Comparison of ENCODE assay signal across 9 cellular contexts in genomic region chr10:104127411-104127810, GRCh38. TPM values are rescaled to one million over a fixed set of nuclear protein-coding genes. Genes with fewer than 3 reads are reported as not detected.
A peak's percentile ranks its signal among the peaks of the same experiment; 100 is the strongest.
DNase-seq lines count a peak whose midpoint lies in the region; ATAC-seq, FAIRE-seq and TF ChIP-seq lines count a peak whose summit lies in the region.
"Had no signal": no experiment of that assay in that cellular context is flagged by ENCODE, and none has a peak within 500 bp of the region (broad histone marks: within the 10 kb centered on the region; RNA-seq: fewer than 3 reads in every experiment).

No MANE protein-coding gene starts in this region.

- H3K4me3 ChIP-seq in keratinocyte (ENCODE audit: control insufficient read depth in 2 of 3, extremely low read depth in 1 of 3, insufficient read depth in 2 of 3, low read depth in 1 of 3, low read length in 3 of 3) (no peak overlapping the region), suprapubic skin (no peak overlapping the region)

- DNase-seq in SK-MEL-5 (ENCODE audit: low read depth, low spot score) (peak; percentile 50), keratinocyte (ENCODE audit: low read depth, low spot score) (no peak), G401 (ENCODE audit: low spot score) (no peak), suprapubic skin (ENCODE audit: low spot score in 2 of 2) (no peak)
- DNase-seq in activated naive CD4-positive, alpha-beta T cell treated with Interleukin-2 at 50 U/mL for 16 hours: no peak

- H2AFZ ChIP-seq in keratinocyte (ENCODE audit: control insufficient read depth, low read length): no peak overlapping the region

- H3K79me2 ChIP-seq in keratinocyte (ENCODE audit: control insufficient read depth, insufficient read depth, low read length): peaks cover 8% of the 10 kb centered on the region

- H3K4me1 ChIP-seq in keratinocyte (ENCODE audit: control insufficient read depth, extremely low read depth, insufficient read depth, low read length) (peaks cover 13% of the 10 kb centered on the region), suprapubic skin (peaks cover 12% of the 10 kb centered on the region)

- TF ChIP-seq EP300 in suprapubic skin (IDR thresholded peaks at IDR 0.05): no peak

- H3K36me3 ChIP-seq in keratinocyte (ENCODE audit: control insufficient read depth in 2 of 2, extremely low read depth in 1 of 2, insufficient read depth in 2 of 2, low read length in 2 of 2) (no peaks in the 10 kb centered on the region), suprapubic skin (no peaks in the 10 kb centered on the region)

- no peak overlapping the region for H3K9ac ChIP-seq in keratinocyte (ENCODE audit: control insufficient read depth, extremely low read depth, insufficient read depth, low read length)

- dilution Hi-C loops in keratinocyte (cut with MboI; ENCODE audit: extremely low pct_ligation_motif_present, low sequenced_read_pairs): no loop called here

- WGBS in suprapubic skin: 83% methylated on average over 2 of the region's 2 CpGs

- ATAC-seq in GM18861 (IDR thresholded peaks at IDR 0.05; ENCODE audit: unreplicated experiment): peak; percentile 39
- ATAC-seq in HG02852 (IDR thresholded peaks at IDR 0.05; ENCODE audit: unreplicated experiment): no peak

- H3K4me2 ChIP-seq in keratinocyte (ENCODE audit: control insufficient read depth, extremely low read depth, insufficient read depth, low read depth, low read length): no peak overlapping the region

- peak; percentile 42 for TF ChIP-seq CTCF in C4-2B (conservative IDR thresholded peaks at IDR 0.05)
- peak in 2 of 3 experiments; percentile 51 to 54 for TF ChIP-seq CTCF in keratinocyte (optimal IDR thresholded peaks at IDR 0.05 in 1 of 3, IDR thresholded peaks at IDR 0.05 in 1 of 3, conservative IDR thresholded peaks at IDR 0.05 in 1 of 3; ENCODE audit: extremely low read depth in 1 of 3, insufficient read depth in 2 of 3, low read length in 3 of 3)
- no peak for TF ChIP-seq CTCF in suprapubic skin (IDR thresholded peaks at IDR 0.05)

- H3K9me3 ChIP-seq in keratinocyte (ENCODE audit: control insufficient read depth, low read depth, low read length): no peaks in the 10 kb centered on the region
- H3K9me3 ChIP-seq in suprapubic skin: no peaks in the 10 kb centered on the region

- in situ Hi-C loops in SK-MEL-5 (cut with HindIII; ENCODE audit: low pct_unique_long_range_greater_than_20kb, low sequenced_read_pairs) (no loop called here), G401 (cut with HindIII; ENCODE audit: low sequenced_read_pairs) (no loop called here)

- no peaks in the 10 kb centered on the region for H4K20me1 ChIP-seq in keratinocyte (ENCODE audit: control insufficient read depth, extremely low read depth, insufficient read depth, low read length)

- no peak overlapping the region for H3K27ac ChIP-seq in C4-2B
- no peak overlapping the region for H3K27ac ChIP-seq in keratinocyte (ENCODE audit: control insufficient read depth, insufficient read depth, low read length)
- H3K27ac ChIP-seq in suprapubic skin: no peak overlapping the region

- no peaks in the 10 kb centered on the region for H3K9me1 ChIP-seq in keratinocyte (ENCODE audit: control insufficient read depth, extremely low read depth, insufficient read depth, low read length)

- TF ChIP-seq POLR2A in suprapubic skin (IDR thresholded peaks at IDR 0.05): no peak

- H3K27me3 ChIP-seq in keratinocyte (ENCODE audit: control insufficient read depth, extremely low read depth, insufficient read depth, low read length) (no peaks in the 10 kb centered on the region), suprapubic skin (no peaks in the 10 kb centered on the region)

- FAIRE-seq in keratinocyte (lab: Jason Lieb, UNC): no peak

RNA-seq across cellular contexts. Expression of gene SFR1, which starts 5.4 kb away (rescaled TPM):
- total RNA-seq in SK-MEL-5 (2014; rRNA removed; shearing (Covaris generic)): 7.2 and 8.6 TPM in 2 replicates
- polyA plus RNA-seq in SK-MEL-5 (2015; cell fraction: cytosol; rRNA removed): 5.3 and 5.4 TPM in 2 replicates
- 5.2 and 9.1 TPM in 2 replicates for polyA plus RNA-seq in SK-MEL-5 (2015; cell fraction: nucleus; rRNA removed)
- 6.1 to 10.9 TPM (median 10.4 TPM) in 3 replicates for polyA plus RNA-seq in keratinocyte
- 0.52 TPM for polyA plus RNA-seq in keratinocyte (2011; ENCODE audit: low read depth)
- 8.5 and 13.2 TPM in 2 replicates for polyA plus RNA-seq in keratinocyte (2011; cell fraction: cytosol; rRNA removed)
- polyA plus RNA-seq in keratinocyte (2011; cell fraction: nucleus; rRNA removed): 8.1 and 11.3 TPM in 2 replicates
- 2.9 and 10.3 TPM in 2 replicates for polyA plus RNA-seq in keratinocyte (2012; ENCODE audit: low replicate concordance)
- 1.4 to 4.9 TPM (median 2.2 TPM) in 3 replicates for polyA minus RNA-seq in keratinocyte
- polyA minus RNA-seq in keratinocyte (2011; cell fraction: cytosol; rRNA and poly(A)+ RNA removed): 4.8 TPM
- polyA minus RNA-seq in keratinocyte (2011; cell fraction: nucleus; rRNA and poly(A)+ RNA removed): 0.95 and 3.3 TPM in 2 replicates
- total RNA-seq in G401 (2014; rRNA removed; shearing (Covaris generic)): 16.6 and 17.7 TPM in 2 replicates
- total RNA-seq in suprapubic skin: 10 to 100 TPM in 1 of 4 donors, 1 to 10 TPM in 3; 4.6 to 10.8 (median 5.6) TPM

RNA-seq across cellular contexts. Expression of gene COL17A1, which starts 41.7 kb away (rescaled TPM):
- 0.43 and 0.45 TPM in 2 replicates for total RNA-seq in SK-MEL-5 (2014; rRNA removed; shearing (Covaris generic))
- polyA plus RNA-seq in SK-MEL-5 (2015; cell fraction: cytosol; rRNA removed): 0.05 and 0.31 TPM in 2 replicates
- polyA plus RNA-seq in SK-MEL-5 (2015; cell fraction: nucleus; rRNA removed): 2.1 TPM in 1 of 2 replicates, not detected in the other
- polyA plus RNA-seq in keratinocyte: 2,386 to 3,374 TPM (median 2,587 TPM) in 3 replicates
- 1,575 TPM for polyA plus RNA-seq in keratinocyte (2011; ENCODE audit: low read depth)
- polyA plus RNA-seq in keratinocyte (2011; cell fraction: cytosol; rRNA removed): 607 and 731 TPM in 2 replicates
- polyA plus RNA-seq in keratinocyte (2011; cell fraction: nucleus; rRNA removed): 5,094 and 5,558 TPM in 2 replicates
- polyA plus RNA-seq in keratinocyte (2012; ENCODE audit: low replicate concordance): 1,046 and 1,745 TPM in 2 replicates
- 1,846 to 2,703 TPM (median 1,967 TPM) in 3 replicates for polyA minus RNA-seq in keratinocyte
- polyA minus RNA-seq in keratinocyte (2011; cell fraction: cytosol; rRNA and poly(A)+ RNA removed): 838 TPM
- 2,909 and 4,339 TPM in 2 replicates for polyA minus RNA-seq in keratinocyte (2011; cell fraction: nucleus; rRNA and poly(A)+ RNA removed)
- 0.03 and 0.06 TPM in 2 replicates for total RNA-seq in G401 (2014; rRNA removed; shearing (Covaris generic))
- 1,000 to 10,000 TPM in 3 of 4 donors, 100 to 1,000 TPM in 1; 926 to 1,768 (median 1,374) TPM for total RNA-seq in suprapubic skin
- total RNA-seq: natural killer cell treated with Interleukin-12 subunit alpha and Interleukin-12 subunit beta and Interleukin-15 and Interleukin-18, amount 100 ng/mL, for 72 hours had no signal

Comparison
In these comparisons a context has a peak if more than half of its experiments do, and no peak if none do; other contexts are left out.
1. CTCF ChIP-seq: peak in C4-2B (single experiment) and keratinocyte (2 of 3); none in suprapubic skin (0 of 2).
2. RNA of gene COL17A1, which starts 41.7 kb away (total RNA-seq): 926 to 1,768 TPM in suprapubic skin; 0.43 to 0.45 TPM in SK-MEL-5 and 0.03 to 0.06 TPM in G401; every median in the first group is over 100 times any median in the second.